1 cellular context compared by ENCODE assay signal in genomic region chr1:55184859-55185258, GRCh38.
TF ChIP-seq lines count a peak whose summit lies in the region.

No MANE protein-coding gene starts in this region.

TF ChIP-seq in K562, 482 proteins besides CTCF, POLR2A, EP300 and RAD21:
- TF ChIP-seq ZBTB11 (CRISPR knock-in tag; IDR thresholded peaks at IDR 0.05) (no peak), CEBPG (CRISPR knock-in tag; IDR thresholded peaks at IDR 0.05) (no peak), CEBPG (tag; conservative IDR thresholded peaks at IDR 0.05 in 1 of 2, IDR thresholded peaks at IDR 0.05 in 1 of 2) (no peak), HNRNPLL (IDR thresholded peaks at IDR 0.05; ENCODE audit: low read depth, low read length, poor library complexity, severe bottlenecking) (no peak), SMARCC2 (IDR thresholded peaks at IDR 0.05; ENCODE audit: low read depth) (no peak), HOMEZ (CRISPR knock-in tag; IDR thresholded peaks at IDR 0.05) (no peak), PHB (CRISPR knock-in tag; IDR thresholded peaks at IDR 0.05) (no peak), KLF1 (tag; IDR thresholded peaks at IDR 0.05) (no peak)
